9 cellular contexts compared by ENCODE assay signal in genomic region chr11:60951909-60952741, GRCh38. TPM values are rescaled to one million over a fixed set of nuclear protein-coding genes. Genes with fewer than 3 reads are reported as not detected.
DNase-seq lines count a peak whose midpoint lies in the region; ATAC-seq, FAIRE-seq and TF ChIP-seq lines count a peak whose summit lies in the region.
"Had no signal": no experiment of that assay in that cellular context is flagged by ENCODE, and none has a peak within 500 bp of the region (broad histone marks: within the 10 kb centered on the region; RNA-seq: fewer than 3 reads in every experiment).

SLC15A3 (minus strand) TSS chr11:60952176; CDS start chr11:60951551, 625 bp downstream.

- H3K9me3 ChIP-seq in esophagus squamous epithelium = no peaks in the 10 kb centered on the region

- no peak for FAIRE-seq in urothelium cell line (lab: Jason Lieb, UNC)

- peak within 1 kb of the TSS; percentile 99 to 100 (median 100) for H3K27ac Mint-ChIP-seq in CD14-positive monocyte
- peak within 1 kb of the TSS; percentile 91 for H3K27ac Mint-ChIP-seq in activated B cell treated with CpG ODN at 0.5 μM for 24 hours

- TF ChIP-seq POLR2A in esophagus squamous epithelium (IDR thresholded peaks at IDR 0.05) = peak in 2 of 4 donors; percentile 12 to 16

- H3K4me1 Mint-ChIP-seq in CD14-positive monocyte = peaks cover 73% of the 10 kb centered on the region
- H3K4me1 Mint-ChIP-seq in activated B cell treated with CpG ODN at 0.5 μM for 24 hours = peaks cover 57% of the 10 kb centered on the region

- H3K36me3 Mint-ChIP-seq in CD14-positive monocyte (peaks cover 33 to 40% of the 10 kb centered on the region in 2 donors), activated B cell treated with CpG ODN at 0.5 μM for 24 hours (ENCODE audit: low read depth) (peaks cover 15% of the 10 kb centered on the region)

- H3K9me3 Mint-ChIP-seq in CD14-positive monocyte (peaks cover 0 to 2% (median 0%) of the 10 kb centered on the region in 7 donors), activated B cell treated with CpG ODN at 0.5 μM for 24 hours (no peaks in the 10 kb centered on the region)

- 11 to 22% methylated on average over 18 to 19 of the region's 22 CpGs for WGBS in esophagus squamous epithelium, 2 donors

- H3K27me3 ChIP-seq in esophagus squamous epithelium = peaks cover 0 to 4% (median 0%) of the 10 kb centered on the region in 4 donors

- H3K4me1 ChIP-seq in esophagus squamous epithelium = peaks cover 16 to 62% (median 24%) of the 10 kb centered on the region in 3 donors

- peak within 1 kb of the TSS; percentile 69 to 87 (median 85) for H3K27ac ChIP-seq in esophagus squamous epithelium

- peak within 1 kb of the TSS; percentile 22 to 69 (median 50) for H3K4me3 ChIP-seq in esophagus squamous epithelium

- POLR2A ChIA-PET in activated B cell treated with CpG ODN at 0.5 μM for 24 hours (lab: Charles Lee) = interaction anchor here (0.6 to 6.0 kb wide), 17 partner anchors 9 to 1282 kb away, joined by 3 to 102 read pairs (median 4); partner anchors contain the start of genes CCDC86, CD6, TMEM109 and TMEM132A

- TF ChIP-seq CTCF in CD14-positive monocyte (IDR thresholded peaks at IDR 0.05) (no peak), activated B cell treated with CpG ODN at 0.5 μM for 24 hours (IDR thresholded peaks at IDR 0.05) (no peak), esophagus squamous epithelium (IDR thresholded peaks at IDR 0.05) (no peak)

- DNase-seq in CD14-positive monocyte (ENCODE audit: low spot score) (peak; percentile 96), activated B cell treated with CpG ODN at 0.5 μM for 24 hours (peak; percentile 62), esophagus squamous epithelium (lab: John Stamatoyannopoulos, UW) (peak; percentile 65), myocyte (ENCODE audit: low read depth) (peak; percentile 51), urothelium cell line (ENCODE audit: low spot score) (peak; percentile 37), DMS153 (lab: John Stamatoyannopoulos, UW) (no peak)

- peak within 1 kb of the TSS; percentile 95 to 96 for H3K4me3 Mint-ChIP-seq in CD14-positive monocyte
- H3K4me3 Mint-ChIP-seq in activated B cell treated with CpG ODN at 0.5 μM for 24 hours = peak within 1 kb of the TSS; percentile 91

- H3K27me3 Mint-ChIP-seq in CD14-positive monocyte (ENCODE audit: low read depth in 3 of 3) (peaks cover 9 to 17% (median 15%) of the 10 kb centered on the region in 3 donors), activated B cell treated with CpG ODN at 0.5 μM for 24 hours (no peaks in the 10 kb centered on the region)

- ATAC-seq in GM19328 (IDR thresholded peaks at IDR 0.05; ENCODE audit: unreplicated experiment) (peak; percentile 70), HG03378 (IDR thresholded peaks at IDR 0.05; ENCODE audit: unreplicated experiment) (peak; percentile 73), activated B cell treated with CpG ODN at 0.5 μM for 24 hours (ENCODE audit: low read depth) (peak; percentile 88)

- no peaks in the 10 kb centered on the region for H3K36me3 ChIP-seq in esophagus squamous epithelium

- intact Hi-C loops in CD14-positive monocyte (cut with micrococcal nuclease) = loop anchor here (2.0 to 5.0 kb wide), 4 partner anchors 35 to 210 kb away; partner anchors contain the start of gene VPS37C (in 2 of the 2)
- intact Hi-C loops in activated B cell treated with CpG ODN at 0.5 μM for 24 hours (cut with micrococcal nuclease) = loop anchor here (1.0 to 5.0 kb wide), 9 partner anchors 19 to 209 kb away; partner anchors contain the start of genes CCDC86, CD6 and VPS37C
- intact Hi-C loops in esophagus squamous epithelium (cut with DNase I) = no loop called here

- CTCF ChIA-PET in activated B cell treated with CpG ODN at 0.5 μM for 24 hours (lab: Charles Lee) = interaction anchor here (1.8 kb wide), 1 partner anchor 37 kb away, joined by 5 read pairs; no protein-coding TSS in a partner anchor

RNA-seq across cellular contexts. Expression of gene SLC15A3, which starts in this region (rescaled TPM):
- 10 to 100 TPM; 27.1 to 35.0 TPM for polyA plus RNA-seq in CD14-positive monocyte
- total RNA-seq in activated B cell treated with CpG ODN at 0.5 μM for 24 hours (76.4 and 77.8 TPM in 2 replicates), esophagus squamous epithelium (10 to 100 TPM in 2 of 4 donors, 1 to 10 TPM in 2; 4.0 to 11.5 (median 7.9) TPM), myocyte (9.4 and 17.0 TPM in 2 replicates)
- 20.4 TPM for polyA plus RNA-seq in myocyte (2012)
- total RNA-seq: NCI-H460 had no signal
